ENCODE assay signal across 8 cellular contexts in genomic region chrX:38806875-38807601, GRCh38. TPM values are rescaled to one million over a fixed set of nuclear protein-coding genes. Genes with fewer than 3 reads are reported as not detected.
DNase-seq lines count a peak whose midpoint lies in the region; ATAC-seq and TF ChIP-seq lines count a peak whose summit lies in the region.

No MANE protein-coding gene starts in this region.

- H3K27me3 Mint-ChIP-seq in stimulated activated naive CD8-positive, alpha-beta T cell treated with anti-CD3 and anti-CD28 coated beads, Interleukin-15, amount 100 ng/mL, for 72 hours, result no peaks in the 10 kb centered on the region

- H3K9me2 ChIP-seq in SK-N-SH (no peaks in the 10 kb centered on the region), hepatocyte (replicated peaks; ENCODE audit: insufficient read depth) (no peaks in the 10 kb centered on the region)

- no peak overlapping the region for H3K9ac ChIP-seq in SK-N-SH

- H3K4me3 ChIP-seq in SK-N-SH (ENCODE audit: low read depth in 2 of 2, low read length in 1 of 2) (peak overlapping the region in 1 of 2 experiments; percentile 65; a peak in 2 of 4 replicates), hepatocyte (peak overlapping the region; percentile 64), lower leg skin (ENCODE audit: low read depth, poor library complexity, severe bottlenecking) (no peak overlapping the region), uterus (no peak overlapping the region)

- peaks cover 7% of the 10 kb centered on the region for H3F3A ChIP-seq in SK-N-SH (replicated peaks; ENCODE audit: insufficient read depth)

- H3K36me3 ChIP-seq in SK-N-SH (replicated peaks in 1 of 2; ENCODE audit: control insufficient read depth in 1 of 2, insufficient read depth in 2 of 2, low read length in 1 of 2) (peaks cover 0 to 6% of the 10 kb centered on the region in 2 experiments), hepatocyte (replicated peaks; ENCODE audit: insufficient read depth, low read depth) (no peaks in the 10 kb centered on the region), uterus (no peaks in the 10 kb centered on the region)

- CTCF ChIA-PET in SK-N-SH (lab: Yijun Ruan, JAX), result interaction anchor here (1.0 to 7.0 kb wide), 2 partner anchors 39 to 344 kb away, joined by 5 to 36 read pairs; no protein-coding TSS in a partner anchor

- no peak for TF ChIP-seq RAD21 in SK-N-SH (IDR thresholded peaks at IDR 0.05; ENCODE audit: low read length)

- TF ChIP-seq CTCF in SK-N-SH (IDR thresholded peaks at IDR 0.05) (no peak), VCaP (conservative IDR thresholded peaks at IDR 0.05) (no peak), hepatocyte (IDR thresholded peaks at IDR 0.05; ENCODE audit: poor library complexity) (no peak), lower leg skin (IDR thresholded peaks at IDR 0.05) (no peak), uterus (IDR thresholded peaks at IDR 0.05) (no peak)

- H3K4me1 Mint-ChIP-seq in stimulated activated naive CD8-positive, alpha-beta T cell treated with anti-CD3 and anti-CD28 coated beads, Interleukin-15, amount 100 ng/mL, for 72 hours, result peaks cover 22% of the 10 kb centered on the region

- no peaks in the 10 kb centered on the region for H3K9me3 ChIP-seq in SK-N-SH
- no peaks in the 10 kb centered on the region for H3K9me3 ChIP-seq in hepatocyte (ENCODE audit: low read depth)
- H3K9me3 ChIP-seq in uterus, result no peaks in the 10 kb centered on the region

- WGBS in SK-N-SH (ENCODE audit: low lambda C conversion rate), result 54% methylated on average over 7 of the region's 7 CpGs
- WGBS in hepatocyte (ENCODE audit: low lambda C conversion rate, missing lambda C conversion rate), result 51% methylated on average over 7 of the region's 7 CpGs
- 47 to 61% methylated on average over 7 of the region's 7 CpGs for WGBS in lower leg skin, 2 donors

- no peaks in the 10 kb centered on the region for H3K27me3 ChIP-seq in SK-N-SH (ENCODE audit: insufficient read depth)
- no peaks in the 10 kb centered on the region for H3K27me3 ChIP-seq in hepatocyte
- no peaks in the 10 kb centered on the region for H3K27me3 ChIP-seq in uterus

- intact Hi-C loops in lower leg skin (cut with DNase I; ENCODE audit: low total_unique reads) (no loop called here), uterus (cut with DNase I; ENCODE audit: low total_unique reads) (no loop called here)

- TF ChIP-seq EP300 in SK-N-SH (IDR thresholded peaks at IDR 0.05; ENCODE audit: borderline replicate concordance in 1 of 2, low read depth in 1 of 2, low read length in 1 of 2), result no peak

- H2AFZ ChIP-seq in SK-N-SH (ENCODE audit: low read depth), result no peak overlapping the region
- no peak overlapping the region for H2AFZ ChIP-seq in hepatocyte

- peak overlapping the region; percentile 99 to 100 for H3K27ac Mint-ChIP-seq in stimulated activated naive CD8-positive, alpha-beta T cell treated with anti-CD3 and anti-CD28 coated beads, Interleukin-15, amount 100 ng/mL, for 72 hours

- POLR2A ChIA-PET in SK-N-SH (lab: Yijun Ruan, JAX), result interaction anchor here (1.2 kb wide), 1 partner anchor 185 kb away, joined by 4 read pairs; no protein-coding TSS in a partner anchor

- no peaks in the 10 kb centered on the region for H3K9me3 Mint-ChIP-seq in stimulated activated naive CD8-positive, alpha-beta T cell treated with anti-CD3 and anti-CD28 coated beads, Interleukin-15, amount 100 ng/mL, for 72 hours

- H3K79me2 ChIP-seq in SK-N-SH (ENCODE audit: insufficient read depth), result peaks cover 39% of the 10 kb centered on the region
- H3K79me2 ChIP-seq in hepatocyte, result peaks cover 33% of the 10 kb centered on the region

- DNase-seq in SK-N-SH (no peak), hepatocyte (ENCODE audit: low spot score) (peak; percentile 28), lower leg skin (ENCODE audit: low spot score in 2 of 2) (no peak), kidney glomerular epithelial cell (lab: John Stamatoyannopoulos, UW) (no peak), uterus (no peak)
- no peak for DNase-seq in stimulated activated naive CD8-positive, alpha-beta T cell treated with anti-CD3 and anti-CD28 coated beads, Interleukin-15, amount 100 ng/mL, for 72 hours

- TF ChIP-seq POLR2A in lower leg skin (IDR thresholded peaks at IDR 0.05) (no peak), uterus (IDR thresholded peaks at IDR 0.05) (no peak)

- peak overlapping the region; percentile 79 to 96 for H3K4me3 Mint-ChIP-seq in stimulated activated naive CD8-positive, alpha-beta T cell treated with anti-CD3 and anti-CD28 coated beads, Interleukin-15, amount 100 ng/mL, for 72 hours

- H3K4me2 ChIP-seq in SK-N-SH (peak overlapping the region; percentile 79; the same call in 1 of the 2 replicates), hepatocyte (peak overlapping the region; percentile 78)

- H3K4me1 ChIP-seq in SK-N-SH (ENCODE audit: control insufficient read depth in 1 of 2, insufficient read depth in 2 of 2, low read depth in 1 of 2, low read length in 1 of 2) (peaks cover 0 to 6% of the 10 kb centered on the region in 2 experiments; a peak in 2 of 4 replicates), hepatocyte (ENCODE audit: insufficient read depth) (peaks cover 27% of the 10 kb centered on the region), uterus (peaks cover 0 to 4% of the 10 kb centered on the region in 2 donors)

- H4K20me1 ChIP-seq in SK-N-SH (ENCODE audit: insufficient read depth) (no peaks in the 10 kb centered on the region), hepatocyte (ENCODE audit: insufficient read depth, poor library complexity, severe bottlenecking) (no peaks in the 10 kb centered on the region)

- H3K27ac ChIP-seq in SK-N-SH (ENCODE audit: low read depth in 2 of 2, low read length in 1 of 2) (peak overlapping the region in 1 of 2 experiments; percentile 82; a peak in 1 of 4 replicates), VCaP (peak overlapping the region; percentile 88), hepatocyte (peak overlapping the region; percentile 96), uterus (peak overlapping the region in 1 of 2 donors; percentile 87)

- ATAC-seq in SK-N-SH treated with all-trans-retinoic acid at 6 μM for 48 hours, result no peak
- no peak for ATAC-seq in stimulated activated naive CD8-positive, alpha-beta T cell treated with anti-CD3 and anti-CD28 coated beads, Interleukin-15, amount 100 ng/mL, for 72 hours

TF ChIP-seq in SK-N-SH, 30 proteins besides CTCF, POLR2A, EP300 and RAD21:
- TF ChIP-seq MEF2A (IDR thresholded peaks at IDR 0.05; ENCODE audit: borderline replicate concordance, low read depth) (no peak), MXI1 (IDR thresholded peaks at IDR 0.05; ENCODE audit: low read depth, low read length) (no peak), GATA2 (CRISPR knock-in tag; IDR thresholded peaks at IDR 0.05) (no peak)

TF ChIP-seq in SK-N-SH treated with all-trans-retinoic acid at 6 μM for 48 hours, 23 proteins besides CTCF, POLR2A, EP300 and RAD21:
- TF ChIP-seq GLIS3 (CRISPR knock-in tag; IDR thresholded peaks at IDR 0.05) (no peak), RARB (CRISPR knock-in tag; IDR thresholded peaks at IDR 0.05) (no peak), SNAI2 (CRISPR knock-in tag; IDR thresholded peaks at IDR 0.05) (no peak), POU6F1 (CRISPR knock-in tag; IDR thresholded peaks at IDR 0.05; ENCODE audit: borderline replicate concordance, low read depth) (no peak), ZFP3 (CRISPR knock-in tag; IDR thresholded peaks at IDR 0.05) (no peak), PPARA (CRISPR knock-in tag; IDR thresholded peaks at IDR 0.05; ENCODE audit: borderline replicate concordance) (no peak), ZNF70 (CRISPR knock-in tag; IDR thresholded peaks at IDR 0.05) (no peak), TOX (CRISPR knock-in tag; IDR thresholded peaks at IDR 0.05; ENCODE audit: borderline replicate concordance) (no peak), ARNTL (CRISPR knock-in tag; IDR thresholded peaks at IDR 0.05; ENCODE audit: borderline replicate concordance, low read depth) (no peak)
- TF ChIP-seq, protein P1, sequence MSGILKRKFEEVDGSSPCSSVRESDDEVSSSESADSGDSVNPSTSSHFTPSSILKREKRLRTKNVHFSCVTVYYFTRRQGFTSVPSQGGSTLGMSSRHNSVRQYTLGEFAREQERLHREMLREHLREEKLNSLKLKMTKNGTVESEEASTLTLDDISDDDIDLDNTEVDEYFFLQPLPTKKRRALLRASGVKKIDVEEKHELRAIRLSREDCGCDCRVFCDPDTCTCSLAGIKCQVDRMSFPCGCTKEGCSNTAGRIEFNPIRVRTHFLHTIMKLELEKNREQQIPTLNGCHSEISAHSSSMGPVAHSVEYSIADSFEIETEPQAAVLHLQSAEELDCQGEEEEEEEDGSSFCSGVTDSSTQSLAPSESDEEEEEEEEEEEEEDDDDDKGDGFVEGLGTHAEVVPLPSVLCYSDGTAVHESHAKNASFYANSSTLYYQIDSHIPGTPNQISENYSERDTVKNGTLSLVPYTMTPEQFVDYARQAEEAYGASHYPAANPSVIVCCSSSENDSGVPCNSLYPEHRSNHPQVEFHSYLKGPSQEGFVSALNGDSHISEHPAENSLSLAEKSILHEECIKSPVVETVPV (CRISPR knock-in tag; IDR thresholded peaks at IDR 0.05), result no peak

RNA-seq across cellular contexts. Expression of gene MID1IP1, which starts 5.8 kb away (rescaled TPM):
- polyA plus RNA-seq in SK-N-SH (2012; rRNA removed) (30.9 and 35.4 TPM in 2 replicates), hepatocyte (55.7 and 93.2 TPM in 2 replicates)
- polyA plus RNA-seq in SK-N-SH (2012; cell fraction: cytosol; rRNA removed), result 20.1 and 26.9 TPM in 2 replicates
- polyA plus RNA-seq in SK-N-SH (2012; cell fraction: nucleus; rRNA removed), result 29.1 and 29.8 TPM in 2 replicates
- total RNA-seq in hepatocyte (78.8 and 93.3 TPM in 2 replicates), lower leg skin (10 to 100 TPM; 37.6 to 77.4 (median 54.8) TPM), uterus (10 to 100 TPM; 13.1 to 39.4 (median 27.9) TPM)
